ENCODE assay signal across 1 cellular context in the genomic region with DNA sequence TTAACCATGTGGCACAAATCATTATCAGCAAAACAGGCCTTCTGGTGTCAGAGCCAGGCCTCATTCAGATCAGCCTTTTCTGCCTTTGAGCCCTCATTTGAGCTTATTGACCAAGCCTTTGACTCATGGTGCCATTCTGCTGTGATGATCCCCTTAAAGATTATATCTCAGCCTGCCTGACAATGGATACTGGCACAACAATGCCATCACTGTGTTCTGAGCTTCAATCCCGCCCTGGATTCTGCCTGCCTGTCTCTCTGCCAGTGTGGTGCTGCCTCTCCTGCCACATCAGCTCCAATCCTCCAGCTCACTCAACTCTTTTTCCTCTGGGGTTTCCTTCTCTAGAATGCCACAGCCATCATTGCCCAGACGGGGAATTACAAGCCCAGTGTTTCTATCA.
TF ChIP-seq lines count a peak whose summit lies in the region.

No MANE protein-coding gene starts in this region.

TF ChIP-seq in SK-N-SH, 30 proteins besides CTCF, POLR2A, EP300 and RAD21 (continued from another document):
- TF ChIP-seq, protein P1, sequence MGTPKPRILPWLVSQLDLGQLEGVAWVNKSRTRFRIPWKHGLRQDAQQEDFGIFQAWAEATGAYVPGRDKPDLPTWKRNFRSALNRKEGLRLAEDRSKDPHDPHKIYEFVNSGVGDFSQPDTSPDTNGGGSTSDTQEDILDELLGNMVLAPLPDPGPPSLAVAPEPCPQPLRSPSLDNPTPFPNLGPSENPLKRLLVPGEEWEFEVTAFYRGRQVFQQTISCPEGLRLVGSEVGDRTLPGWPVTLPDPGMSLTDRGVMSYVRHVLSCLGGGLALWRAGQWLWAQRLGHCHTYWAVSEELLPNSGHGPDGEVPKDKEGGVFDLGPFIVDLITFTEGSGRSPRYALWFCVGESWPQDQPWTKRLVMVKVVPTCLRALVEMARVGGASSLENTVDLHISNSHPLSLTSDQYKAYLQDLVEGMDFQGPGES (IDR thresholded peaks at IDR 0.05; ENCODE audit: low read depth, low read length), result no peak
- TF ChIP-seq MXI1 (IDR thresholded peaks at IDR 0.05; ENCODE audit: low read depth, low read length) (peak; percentile 81; the same call in 1 of the 2 replicates), TEAD4 (IDR thresholded peaks at IDR 0.05; ENCODE audit: borderline replicate concordance, insufficient read depth) (no peak), NFIC (IDR thresholded peaks at IDR 0.05; ENCODE audit: borderline replicate concordance) (no peak), RXRA (IDR thresholded peaks at IDR 0.05; ENCODE audit: borderline replicate concordance, low read depth) (no peak), MEF2A (IDR thresholded peaks at IDR 0.05; ENCODE audit: borderline replicate concordance, low read depth) (no peak), CHD2 (IDR thresholded peaks at IDR 0.05; ENCODE audit: low read length, partially characterized antibody) (peak; percentile 44), FOSL2 (IDR thresholded peaks at IDR 0.05; ENCODE audit: borderline replicate concordance, low read depth) (no peak), GATA2 (CRISPR knock-in tag; IDR thresholded peaks at IDR 0.05) (peak; percentile 51), POLR2AphosphoS5 (IDR thresholded peaks at IDR 0.05; ENCODE audit: low read depth, low read length) (no peak), NRF1 (IDR thresholded peaks at IDR 0.05; ENCODE audit: low read depth, low read length) (no peak)
- TF ChIP-seq, protein P2, sequence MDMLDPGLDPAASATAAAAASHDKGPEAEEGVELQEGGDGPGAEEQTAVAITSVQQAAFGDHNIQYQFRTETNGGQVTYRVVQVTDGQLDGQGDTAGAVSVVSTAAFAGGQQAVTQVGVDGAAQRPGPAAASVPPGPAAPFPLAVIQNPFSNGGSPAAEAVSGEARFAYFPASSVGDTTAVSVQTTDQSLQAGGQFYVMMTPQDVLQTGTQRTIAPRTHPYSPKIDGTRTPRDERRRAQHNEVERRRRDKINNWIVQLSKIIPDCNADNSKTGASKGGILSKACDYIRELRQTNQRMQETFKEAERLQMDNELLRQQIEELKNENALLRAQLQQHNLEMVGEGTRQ (IDR thresholded peaks at IDR 0.05; ENCODE audit: borderline replicate concordance, low read depth, low read length), result no peak
- TF ChIP-seq, protein P3, sequence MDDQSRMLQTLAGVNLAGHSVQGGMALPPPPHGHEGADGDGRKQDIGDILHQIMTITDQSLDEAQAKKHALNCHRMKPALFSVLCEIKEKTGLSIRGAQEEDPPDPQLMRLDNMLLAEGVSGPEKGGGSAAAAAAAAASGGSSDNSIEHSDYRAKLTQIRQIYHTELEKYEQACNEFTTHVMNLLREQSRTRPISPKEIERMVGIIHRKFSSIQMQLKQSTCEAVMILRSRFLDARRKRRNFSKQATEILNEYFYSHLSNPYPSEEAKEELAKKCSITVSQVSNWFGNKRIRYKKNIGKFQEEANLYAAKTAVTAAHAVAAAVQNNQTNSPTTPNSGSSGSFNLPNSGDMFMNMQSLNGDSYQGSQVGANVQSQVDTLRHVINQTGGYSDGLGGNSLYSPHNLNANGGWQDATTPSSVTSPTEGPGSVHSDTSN (IDR thresholded peaks at IDR 0.05), result no peak
- TF ChIP-seq, protein P4, sequence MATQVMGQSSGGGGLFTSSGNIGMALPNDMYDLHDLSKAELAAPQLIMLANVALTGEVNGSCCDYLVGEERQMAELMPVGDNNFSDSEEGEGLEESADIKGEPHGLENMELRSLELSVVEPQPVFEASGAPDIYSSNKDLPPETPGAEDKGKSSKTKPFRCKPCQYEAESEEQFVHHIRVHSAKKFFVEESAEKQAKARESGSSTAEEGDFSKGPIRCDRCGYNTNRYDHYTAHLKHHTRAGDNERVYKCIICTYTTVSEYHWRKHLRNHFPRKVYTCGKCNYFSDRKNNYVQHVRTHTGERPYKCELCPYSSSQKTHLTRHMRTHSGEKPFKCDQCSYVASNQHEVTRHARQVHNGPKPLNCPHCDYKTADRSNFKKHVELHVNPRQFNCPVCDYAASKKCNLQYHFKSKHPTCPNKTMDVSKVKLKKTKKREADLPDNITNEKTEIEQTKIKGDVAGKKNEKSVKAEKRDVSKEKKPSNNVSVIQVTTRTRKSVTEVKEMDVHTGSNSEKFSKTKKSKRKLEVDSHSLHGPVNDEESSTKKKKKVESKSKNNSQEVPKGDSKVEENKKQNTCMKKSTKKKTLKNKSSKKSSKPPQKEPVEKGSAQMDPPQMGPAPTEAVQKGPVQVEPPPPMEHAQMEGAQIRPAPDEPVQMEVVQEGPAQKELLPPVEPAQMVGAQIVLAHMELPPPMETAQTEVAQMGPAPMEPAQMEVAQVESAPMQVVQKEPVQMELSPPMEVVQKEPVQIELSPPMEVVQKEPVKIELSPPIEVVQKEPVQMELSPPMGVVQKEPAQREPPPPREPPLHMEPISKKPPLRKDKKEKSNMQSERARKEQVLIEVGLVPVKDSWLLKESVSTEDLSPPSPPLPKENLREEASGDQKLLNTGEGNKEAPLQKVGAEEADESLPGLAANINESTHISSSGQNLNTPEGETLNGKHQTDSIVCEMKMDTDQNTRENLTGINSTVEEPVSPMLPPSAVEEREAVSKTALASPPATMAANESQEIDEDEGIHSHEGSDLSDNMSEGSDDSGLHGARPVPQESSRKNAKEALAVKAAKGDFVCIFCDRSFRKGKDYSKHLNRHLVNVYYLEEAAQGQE (IDR thresholded peaks at IDR 0.05; ENCODE audit: low read depth, low read length), result no peak
